In genomic region chr1:40974945-40975344, GRCh38 we compare ENCODE assay signal across 1 cellular context.
TF ChIP-seq lines count a peak whose summit lies in the region.

No MANE protein-coding gene starts in this region.

TF ChIP-seq in K562, 482 proteins besides CTCF, POLR2A, EP300 and RAD21 (continued from another document and continues in another):
- no peak for TF ChIP-seq ZBTB5 (IDR thresholded peaks at IDR 0.05)
- TF ChIP-seq ZMIZ1 (IDR thresholded peaks at IDR 0.05; ENCODE audit: low read depth in 2 of 2, low read length in 2 of 2) = peak in 1 of 2 experiments; percentile 78; a peak in 2 of 4 replicates
- peak in 1 of 2 experiments; percentile 55 for TF ChIP-seq AFF1 (IDR thresholded peaks at IDR 0.05; ENCODE audit: low read depth in 1 of 2, partially characterized antibody in 2 of 2)
- no peak for TF ChIP-seq ZNF518B (CRISPR knock-in tag; IDR thresholded peaks at IDR 0.05)
- TF ChIP-seq HNRNPK (IDR thresholded peaks at IDR 0.05; ENCODE audit: low read depth, low read length, poor library complexity, severe bottlenecking) = no peak
- no peak for TF ChIP-seq HNRNPLL (IDR thresholded peaks at IDR 0.05; ENCODE audit: low read depth, low read length, poor library complexity, severe bottlenecking)
- no peak for TF ChIP-seq SETDB1 (IDR thresholded peaks at IDR 0.05; ENCODE audit: low read length)
- peak; percentile 87; the same call in 1 of the 2 replicates for TF ChIP-seq ZBTB26 (CRISPR knock-in tag; IDR thresholded peaks at IDR 0.05)
- 0 out of 2 replicates have a peak, but pooled peaks have one; percentile 37 for TF ChIP-seq TOE1 (IDR thresholded peaks at IDR 0.05; ENCODE audit: borderline replicate concordance)
- TF ChIP-seq TOE1 (CRISPR knock-in tag; IDR thresholded peaks at IDR 0.05; ENCODE audit: borderline replicate concordance, low read depth) = no peak
- peak; percentile 92 for TF ChIP-seq TCF3 (CRISPR knock-in tag; IDR thresholded peaks at IDR 0.05)
- peak; percentile 78 for TF ChIP-seq CREM (IDR thresholded peaks at IDR 0.05; ENCODE audit: low read depth)
- TF ChIP-seq ZBTB34 (CRISPR knock-in tag; IDR thresholded peaks at IDR 0.05) = no peak
- peak; percentile 80 for TF ChIP-seq MEIS2 (IDR thresholded peaks at IDR 0.05; ENCODE audit: partially characterized antibody)
- peak; percentile 9; the same call in 1 of the 2 replicates for TF ChIP-seq ELF1 (tag; IDR thresholded peaks at IDR 0.05)
- TF ChIP-seq PTTG1 (tag; IDR thresholded peaks at IDR 0.05; ENCODE audit: low read depth) = no peak
- no peak for TF ChIP-seq U2AF1 (optimal IDR thresholded peaks at IDR 0.05; ENCODE audit: low read depth, low read length)
- TF ChIP-seq ZKSCAN8 (CRISPR knock-in tag; IDR thresholded peaks at IDR 0.05) = peak; percentile 23; the same call in 1 of the 2 replicates
- TF ChIP-seq KLF16 (IDR thresholded peaks at IDR 0.05) = peak; percentile 96
- peak in 1 of 2 experiments; percentile 30; a peak in 1 of 4 replicates for TF ChIP-seq NRF1 (conservative IDR thresholded peaks at IDR 0.05 in 1 of 2, IDR thresholded peaks at IDR 0.05 in 1 of 2)
- TF ChIP-seq ZNF239 (CRISPR knock-in tag; IDR thresholded peaks at IDR 0.05) = peak; percentile 79
- peak; percentile 53; the same call in 1 of the 2 replicates for TF ChIP-seq HOMEZ (CRISPR knock-in tag; IDR thresholded peaks at IDR 0.05)
- no peak for TF ChIP-seq TSHZ1 (CRISPR knock-in tag; IDR thresholded peaks at IDR 0.05)
- TF ChIP-seq ATF4 (CRISPR knock-in tag; IDR thresholded peaks at IDR 0.05) = no peak
- TF ChIP-seq HMBOX1 (IDR thresholded peaks at IDR 0.05) = peak; percentile 96
- no peak for TF ChIP-seq ZNF707 (CRISPR knock-in tag; conservative IDR thresholded peaks at IDR 0.05)
- TF ChIP-seq BHLHE40 (IDR thresholded peaks at IDR 0.05; ENCODE audit: low read length) = peak; percentile 79
- TF ChIP-seq HDAC3 (IDR thresholded peaks at IDR 0.05; ENCODE audit: borderline replicate concordance, partially characterized antibody) = peak; percentile 82
- 0 out of 2 replicates have a peak, but pooled peaks have one; percentile 63 for TF ChIP-seq ETV5 (CRISPR knock-in tag; IDR thresholded peaks at IDR 0.05; ENCODE audit: low read depth)
- no peak for TF ChIP-seq TSC22D4 (tag; IDR thresholded peaks at IDR 0.05)
- TF ChIP-seq BCOR (IDR thresholded peaks at IDR 0.05) = peak; percentile 89
